In the genomic region with DNA sequence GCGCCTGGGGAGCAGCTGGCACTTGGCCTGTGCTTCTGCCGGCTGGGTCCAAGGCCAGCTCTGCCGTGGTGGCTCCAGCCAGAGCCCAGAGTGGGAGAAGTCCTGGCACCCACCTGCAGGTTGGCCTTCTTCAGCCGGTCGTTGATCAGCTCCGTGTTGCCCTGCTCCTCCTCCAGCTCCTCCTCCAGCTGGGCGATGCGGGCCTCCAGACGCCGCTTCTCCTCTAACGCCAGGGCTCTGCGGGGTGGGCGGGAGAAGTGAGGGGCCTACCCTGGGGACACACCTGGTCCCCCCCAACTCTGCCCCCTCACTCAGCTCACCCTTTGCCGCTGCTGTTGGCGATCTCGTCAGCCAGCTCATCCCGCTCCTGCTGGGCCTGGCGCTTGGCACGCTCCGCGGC, we compare ENCODE assay signal across 18 cellular contexts. TPM values are rescaled to one million over a fixed set of nuclear protein-coding genes. Genes with fewer than 3 reads are reported as not detected.
DNase-seq lines count a peak whose midpoint lies in the region; ATAC-seq and TF ChIP-seq lines count a peak whose summit lies in the region.
"Had no signal": no experiment of that assay in that cellular context is flagged by ENCODE, and none has a peak within 500 bp of the region (broad histone marks: within the 10 kb centered on the region; RNA-seq: fewer than 3 reads in every experiment).

No MANE protein-coding gene starts in this region.

- CTCF ChIA-PET in SK-N-SH (lab: Yijun Ruan, JAX) (interaction anchor here (0.9 to 9.9 kb wide), 36 partner anchors 8 to 658 kb away, joined by 3 to 113 read pairs (median 6); partner anchors contain the start of genes APOL2 and APOL4), WTC11 (lab: Charles Lee) (interaction anchor here (0.8 to 2.4 kb wide), 6 partner anchors 8 to 88 kb away, joined by 3 to 29 read pairs (median 12); no protein-coding TSS in a partner anchor)

- peaks cover 83% of the 10 kb centered on the region for H3K36me3 Mint-ChIP-seq in WTC11

- H3K27ac Mint-ChIP-seq in WTC11, result no peak overlapping the region

- no peak for TF ChIP-seq EP300 in SK-N-SH (IDR thresholded peaks at IDR 0.05; ENCODE audit: borderline replicate concordance in 1 of 2, low read depth in 1 of 2, low read length in 1 of 2)

- peaks cover 74% of the 10 kb centered on the region for H3F3A ChIP-seq in SK-N-SH (replicated peaks; ENCODE audit: insufficient read depth)

- peaks cover 5% of the 10 kb centered on the region; the same call in 1 of the 2 replicates for H3K9me3 Mint-ChIP-seq in WTC11
- H3K9me3 Mint-ChIP-seq: immature natural killer cell, neural crest cell had no signal

- POLR2A ChIA-PET in SK-N-SH (lab: Yijun Ruan, JAX), result interaction anchor here (1.0 kb wide), 1 partner anchor 196 kb away, joined by 3 read pairs; no protein-coding TSS in a partner anchor
- POLR2A ChIA-PET in WTC11 (lab: Charles Lee), result no interaction called here

- H3K9me3 ChIP-seq in SK-N-SH (no peaks in the 10 kb centered on the region), left ventricle myocardium inferior (replicated peaks) (no peaks in the 10 kb centered on the region), upper lobe of right lung (no peaks in the 10 kb centered on the region)
- H3K9me3 ChIP-seq: SJCRH30 had no signal

- no peak overlapping the region for H2AFZ ChIP-seq in SK-N-SH (ENCODE audit: low read depth)

- no peak for TF ChIP-seq CTCF in SK-N-SH (IDR thresholded peaks at IDR 0.05)
- TF ChIP-seq CTCF in left ventricle myocardium inferior (IDR thresholded peaks at IDR 0.05; ENCODE audit: borderline replicate concordance), result no peak
- no peak for TF ChIP-seq CTCF in upper lobe of right lung (IDR thresholded peaks at IDR 0.05)
- TF ChIP-seq CTCF in WTC11 (IDR thresholded peaks at IDR 0.05), result no peak

- no peak overlapping the region for H3K4me3 Mint-ChIP-seq in WTC11
- H3K4me3 Mint-ChIP-seq: activated CD8-positive, alpha-beta memory T cell treated with anti-CD3 and anti-CD28 coated beads, Interleukin-2, amount 10 ng/mL, durations not matched to agents 7 days and 5 days; immature natural killer cell; neural crest cell had no signal

- intact Hi-C loops in left ventricle myocardium inferior (cut with micrococcal nuclease), result no loop called here
- intact Hi-C loops in posterior vena cava (cut with DNase I), result no loop called here
- intact Hi-C loops in upper lobe of right lung (cut with DNase I), result no loop called here

- no peaks in the 10 kb centered on the region for H3K27me3 Mint-ChIP-seq in WTC11 (ENCODE audit: low read depth)
- H3K27me3 Mint-ChIP-seq: activated CD8-positive, alpha-beta memory T cell treated with anti-CD3 and anti-CD28 coated beads, Interleukin-2, amount 10 ng/mL, durations not matched to agents 7 days and 5 days had no signal

- H3K27me3 ChIP-seq in SK-N-SH (ENCODE audit: insufficient read depth), result no peaks in the 10 kb centered on the region
- H3K27me3 ChIP-seq in left ventricle myocardium inferior (ENCODE audit: low read depth), result no peaks in the 10 kb centered on the region
- no peaks in the 10 kb centered on the region for H3K27me3 ChIP-seq in upper lobe of right lung
- H3K27me3 ChIP-seq: BLaER1 treated with 17β-estradiol and CSF1 and Interleukin-3, amounts not matched to agents 10 nM and 100 nM; SJCRH30 had no signal

- peaks cover 5% of the 10 kb centered on the region; the same call in 1 of the 2 replicates for H3K4me1 Mint-ChIP-seq in WTC11
- H3K4me1 Mint-ChIP-seq: neural crest cell had no signal

- no peaks in the 10 kb centered on the region for H3K9me2 ChIP-seq in SK-N-SH

- H3K36me3 ChIP-seq in SK-N-SH (replicated peaks in 1 of 2; ENCODE audit: control insufficient read depth in 1 of 2, insufficient read depth in 2 of 2, low read length in 1 of 2) (peaks cover 73 to 87% of the 10 kb centered on the region in 2 experiments), left ventricle myocardium inferior (peaks cover 96% of the 10 kb centered on the region), upper lobe of right lung (peaks cover 93% of the 10 kb centered on the region)

- ATAC-seq in SK-N-SH treated with all-trans-retinoic acid at 6 μM for 48 hours, result no peak
- ATAC-seq in upper lobe of right lung, result no peak
- no peak for ATAC-seq in HG02938 (IDR thresholded peaks at IDR 0.05; ENCODE audit: unreplicated experiment)
- no peak for ATAC-seq in WTC11
- ATAC-seq: activated CD8-positive, alpha-beta memory T cell treated with anti-CD3 and anti-CD28 coated beads, Interleukin-2, amount 10 ng/mL, durations not matched to agents 7 days and 5 days had no signal

- H3K4me3 ChIP-seq in SK-N-SH (ENCODE audit: low read depth in 2 of 2, low read length in 1 of 2) (no peak overlapping the region), left ventricle myocardium inferior (no peak overlapping the region), upper lobe of right lung (no peak overlapping the region)
- H3K4me3 ChIP-seq: BLaER1 treated with 17β-estradiol and CSF1 and Interleukin-3, amounts not matched to agents 10 nM and 100 nM; SJCRH30 had no signal

- 95% methylated on average over 16 of the region's 21 CpGs for WGBS in SK-N-SH (ENCODE audit: low lambda C conversion rate)

- no peaks in the 10 kb centered on the region; a peak in 1 of 4 replicates for H3K4me1 ChIP-seq in SK-N-SH (ENCODE audit: control insufficient read depth in 1 of 2, insufficient read depth in 2 of 2, low read depth in 1 of 2, low read length in 1 of 2)
- peaks cover 37% of the 10 kb centered on the region for H3K4me1 ChIP-seq in left ventricle myocardium inferior
- peaks cover 19% of the 10 kb centered on the region for H3K4me1 ChIP-seq in upper lobe of right lung
- H3K4me1 ChIP-seq: SJCRH30 had no signal

- no peak overlapping the region for H3K9ac ChIP-seq in SK-N-SH

- H3K27ac ChIP-seq in SK-N-SH (ENCODE audit: low read depth in 2 of 2, low read length in 1 of 2) (peak overlapping the region in 1 of 2 experiments; percentile 29; a peak in 1 of 4 replicates), left ventricle myocardium inferior (replicated peaks) (peak overlapping the region; percentile 80), upper lobe of right lung (no peak overlapping the region)
- H3K27ac ChIP-seq: SJCRH30 had no signal

- no peak for TF ChIP-seq RAD21 in SK-N-SH (IDR thresholded peaks at IDR 0.05; ENCODE audit: low read length)

- DNase-seq in SK-N-SH (peak; percentile 19), left ventricle myocardium inferior (no peak), posterior vena cava (ENCODE audit: low spot score) (peak; percentile 75), upper lobe of right lung (peak; percentile 62), WTC11 (ENCODE audit: low spot score) (no peak), NCI-H774 (lab: John Stamatoyannopoulos, UW) (no peak)
- DNase-seq: activated CD8-positive, alpha-beta memory T cell treated with anti-CD3 and anti-CD28 coated beads, Interleukin-2, amount 10 ng/mL, durations not matched to agents 7 days and 5 days; activated naive CD4-positive, alpha-beta T cell; DMS153; immature natural killer cell; MM.1S; NCI-H2029; NCI-H510A had no signal

- peaks cover 83% of the 10 kb centered on the region for H4K20me1 ChIP-seq in SK-N-SH (ENCODE audit: insufficient read depth)

- no peak overlapping the region for H3K4me2 ChIP-seq in SK-N-SH
- H3K4me2 ChIP-seq: BLaER1 treated with 17β-estradiol and CSF1 and Interleukin-3, amounts not matched to agents 10 nM and 100 nM had no signal

- peaks cover 17% of the 10 kb centered on the region; the same call in 1 of the 2 replicates for H3K79me2 ChIP-seq in SK-N-SH (ENCODE audit: insufficient read depth)

TF ChIP-seq in SK-N-SH, 30 proteins besides CTCF, POLR2A, EP300 and RAD21 (continues in another document):
- no peak for TF ChIP-seq MXI1 (IDR thresholded peaks at IDR 0.05; ENCODE audit: low read depth, low read length)
- TF ChIP-seq ELF1 (IDR thresholded peaks at IDR 0.05), result no peak

TF ChIP-seq in SK-N-SH treated with all-trans-retinoic acid at 6 μM for 48 hours, 23 proteins besides CTCF, POLR2A, EP300 and RAD21 (continues in another document):
- no peak for TF ChIP-seq ESRRG (CRISPR knock-in tag; IDR thresholded peaks at IDR 0.05)
- no peak for TF ChIP-seq ZFP3 (CRISPR knock-in tag; IDR thresholded peaks at IDR 0.05)
- no peak for TF ChIP-seq OSR1 (CRISPR knock-in tag; IDR thresholded peaks at IDR 0.05)
- no peak for TF ChIP-seq TCF4 (CRISPR knock-in tag; IDR thresholded peaks at IDR 0.05; ENCODE audit: borderline replicate concordance)

TF ChIP-seq in WTC11, 78 proteins besides CTCF, POLR2A, EP300 and RAD21:
- TF ChIP-seq TEAD1 (CRISPR knock-in tag; IDR thresholded peaks at IDR 0.05), result no peak

RNA-seq across cellular contexts. Expression of gene APOL1, which starts 32.6 kb away (rescaled TPM):
- 0.42 and 0.56 TPM in 2 replicates for polyA plus RNA-seq in SK-N-SH (2012; rRNA removed)
- polyA plus RNA-seq in SK-N-SH (2012; cell fraction: cytosol; rRNA removed), result 0.36 and 0.62 TPM in 2 replicates
- 0.33 and 0.64 TPM in 2 replicates for polyA plus RNA-seq in SK-N-SH (2012; cell fraction: nucleus; rRNA removed)
- 15.2 TPM for total RNA-seq in left ventricle myocardium inferior
- total RNA-seq in posterior vena cava, result 10 to 100 TPM; 39.9 to 69.3 TPM
- total RNA-seq in upper lobe of right lung, result 92.8 TPM
- total RNA-seq in WTC11 (2021), result 0.27 to 0.41 TPM (median 0.35 TPM) in 3 replicates
- total RNA-seq: neural crest cell had no signal

RNA-seq across cellular contexts. Expression of gene APOL2, which starts 46.2 kb away (rescaled TPM):
- polyA plus RNA-seq in SK-N-SH (2012; rRNA removed), result 8.3 and 9.4 TPM in 2 replicates
- 4.9 and 6.9 TPM in 2 replicates for polyA plus RNA-seq in SK-N-SH (2012; cell fraction: cytosol; rRNA removed)
- polyA plus RNA-seq in SK-N-SH (2012; cell fraction: nucleus; rRNA removed), result 21.0 and 23.6 TPM in 2 replicates
- total RNA-seq in left ventricle myocardium inferior (69.6 TPM), posterior vena cava (10 to 100 TPM; 50.5 to 54.4 TPM), upper lobe of right lung (51.6 TPM), WTC11 (2021) (11.2 to 12.5 TPM (median 12.4 TPM) in 3 replicates)

Comparison
In these comparisons a context has a peak if more than half of its experiments do, and no peak if none do; other contexts are left out.
1. DNase-seq: peak in SK-N-SH (single experiment), posterior vena cava (single experiment) and upper lobe of right lung (single experiment); none in left ventricle myocardium inferior (single experiment), WTC11 (single experiment) and NCI-H774 (single experiment).
2. RNA of gene APOL1, which starts 32.6 kb away (total RNA-seq): 92.8 TPM in upper lobe of right lung (single experiment), 39.9 to 69.3 TPM in posterior vena cava and 15.2 TPM in left ventricle myocardium inferior (single experiment); 0.27 to 0.41 TPM in WTC11; every median in the first group is over 10 times any median in the second.